Comparison of ENCODE assay signal across 1 cellular context in genomic region chr11:95835351-95835750, GRCh38.
TF ChIP-seq lines count a peak whose summit lies in the region.

No MANE protein-coding gene starts in this region.

TF ChIP-seq in HEK293, 187 proteins besides CTCF, POLR2A, EP300 and RAD21 (continued from another document):
- TF ChIP-seq ZNF830 (tag by site-specific recombination; IDR thresholded peaks at IDR 0.05; ENCODE audit: low read depth) (no peak), ZNF510 (tag by site-specific recombination; IDR thresholded peaks at IDR 0.05; ENCODE audit: insufficient replicate concordance) (no peak), ZNF571 (tag by site-specific recombination; IDR thresholded peaks at IDR 0.05) (no peak)
